8 cellular contexts compared by ENCODE assay signal in genomic region chr1:203765029-203765837, GRCh38. TPM values are rescaled to one million over a fixed set of nuclear protein-coding genes. Genes with fewer than 3 reads are reported as not detected.
DNase-seq lines count a peak whose midpoint lies in the region; ATAC-seq, FAIRE-seq and TF ChIP-seq lines count a peak whose summit lies in the region.

Gene LAX1 (plus strand): TSS chr1:203765183. CDS start chr1:203765566, 383 bp downstream.

- no peak within 1 kb of the TSS for H4K91ac ChIP-seq in H1 (replicated peaks; ENCODE audit: insufficient read length, low read length)

- peak; percentile 77 for TF ChIP-seq POLR2A in GM12891 (IDR thresholded peaks at IDR 0.05; ENCODE audit: low read depth, low read length)
- no peak for TF ChIP-seq POLR2A in H1 (IDR thresholded peaks at IDR 0.05; ENCODE audit: control extremely low read depth in 1 of 2, low read depth in 2 of 2, low read length in 2 of 2)

- H4K20me1 ChIP-seq in H1 (replicated peaks in 1 of 2; ENCODE audit: control insufficient read depth in 1 of 2, insufficient read depth in 2 of 2, low read length in 2 of 2) = no peaks in the 10 kb centered on the region

- no peak within 1 kb of the TSS; the same call in 1 of the 2 replicates for H4K8ac ChIP-seq in H1 (ENCODE audit: extremely low read depth, insufficient read depth, low read length)

- ATAC-seq in HG02885 (IDR thresholded peaks at IDR 0.05; ENCODE audit: poor library complexity, unreplicated experiment) (peak; percentile 82), HG03135 (IDR thresholded peaks at IDR 0.05; ENCODE audit: unreplicated experiment) (no peak)

- no peak within 1 kb of the TSS for H3K18ac ChIP-seq in H1 (ENCODE audit: extremely low read depth, low read length)

- H3K36me3 ChIP-seq in H1 (ENCODE audit: control insufficient read depth in 2 of 4, insufficient read depth in 4 of 4, low read length in 3 of 4) (no peaks in the 10 kb centered on the region), tibial artery (no peaks in the 10 kb centered on the region)

- TF ChIP-seq CTCF in H1 (IDR thresholded peaks at IDR 0.05; ENCODE audit: control extremely low read depth in 1 of 3, insufficient read depth in 1 of 3, low read depth in 1 of 3, low read length in 3 of 3) = no peak
- no peak for TF ChIP-seq CTCF in tibial artery (IDR thresholded peaks at IDR 0.05)

- no peak within 1 kb of the TSS for H2BK120ac ChIP-seq in H1 (replicated peaks; ENCODE audit: low read depth, low read length)

- POLR2A ChIA-PET in H1 (lab: Charles Lee; ENCODE audit: partially characterized antibody) = interaction anchor here (1.0 kb wide), 1 partner anchor 16 kb away, joined by 3 read pairs; no protein-coding TSS in a partner anchor

- no peak within 1 kb of the TSS for H2BK12ac ChIP-seq in H1 (ENCODE audit: low read depth, low read length)

- H3K4me3 ChIP-seq in H1 (ENCODE audit: extremely low read depth in 1 of 4, insufficient read depth in 2 of 4, low read depth in 3 of 4, low read length in 4 of 4) (no peak within 1 kb of the TSS), tibial artery (no peak within 1 kb of the TSS)

- TF ChIP-seq RAD21 in H1 (IDR thresholded peaks at IDR 0.05 in 1 of 2, conservative IDR thresholded peaks at IDR 0.05 in 1 of 2; ENCODE audit: low read depth in 2 of 2, low read length in 2 of 2) = no peak

- H2AK5ac ChIP-seq in H1 (ENCODE audit: low read depth, low read length) = no peak within 1 kb of the TSS

- no peak within 1 kb of the TSS for H3K56ac ChIP-seq in H1 (replicated peaks; ENCODE audit: insufficient read length, low read depth, low read length)

- no peak within 1 kb of the TSS for H3K23ac ChIP-seq in H1 (ENCODE audit: insufficient read length)

- H4K5ac ChIP-seq in H1 (ENCODE audit: insufficient read length, low read depth, low read length) = no peak within 1 kb of the TSS

- DNase-seq in GM12891 (ENCODE audit: insufficient read length, low spot score) (peak; percentile 56), H1 (ENCODE audit: low read depth in 1 of 2, low spot score in 2 of 2) (no peak), tibial artery (no peak), NCI-H1417 treated with DMSO at 0.1 percent for 48 hours (lab: John Stamatoyannopoulos, UW) (no peak)
- peak; percentile 74 for DNase-seq in activated CD4-positive, CD25-positive, alpha-beta regulatory T cell treated with anti-CD3 and anti-CD28 coated beads, Interleukin-2, amount 50 U/mL, for 16 hours (ENCODE audit: low read depth, low spot score)
- peak; percentile 69 to 85 for DNase-seq in stimulated activated CD8-positive, alpha-beta memory T cell treated with anti-CD3 and anti-CD28 coated beads, Interleukin-7, amount 100 ng/mL, for 4 hours (ENCODE audit: low read depth in 2 of 2)

- FAIRE-seq in GM12891 (lab: Jason Lieb, UNC) (peak; percentile 84), H1 (lab: Jason Lieb, UNC) (no peak)

- H2BK15ac ChIP-seq in H1 (ENCODE audit: low read length) = no peak within 1 kb of the TSS

- no peak within 1 kb of the TSS for H3K4ac ChIP-seq in H1 (replicated peaks; ENCODE audit: insufficient read length, low read depth, low read length)

- H3K27ac ChIP-seq in H1 (ENCODE audit: low read depth, low read length) = no peak within 1 kb of the TSS
- H3K27ac ChIP-seq in tibial artery = no peak within 1 kb of the TSS

- no peak within 1 kb of the TSS for H3K4me2 ChIP-seq in H1 (ENCODE audit: insufficient read depth in 1 of 2, low read depth in 2 of 2, low read length in 2 of 2)

- no peaks in the 10 kb centered on the region for H3K79me2 ChIP-seq in H1 (ENCODE audit: control insufficient read depth in 1 of 2, insufficient read depth in 2 of 2, low read length in 2 of 2)

- H3K9me3 ChIP-seq in H1 (ENCODE audit: insufficient read depth in 2 of 2, low read depth in 1 of 2, low read length in 1 of 2) = no peaks in the 10 kb centered on the region
- no peaks in the 10 kb centered on the region for H3K9me3 ChIP-seq in tibial artery

- CTCF ChIA-PET in H1 (lab: Charles Lee; ENCODE audit: partially characterized antibody) = interaction anchor here (1.1 kb wide), 1 partner anchor 63 kb away, joined by 4 read pairs; no protein-coding TSS in a partner anchor

- H3K9ac ChIP-seq in H1 (replicated peaks in 1 of 4; ENCODE audit: extremely low read depth in 1 of 4, low read depth in 3 of 4, low read length in 3 of 4) = no peak within 1 kb of the TSS

- H2BK5ac ChIP-seq in H1 (ENCODE audit: low read depth, low read length) = no peak within 1 kb of the TSS

- 89% methylated on average over 16 of the region's 16 CpGs; no CpG with 5 or more reads in 1 of the 2 experiments for WGBS in H1 (ENCODE audit: extremely low coverage in 1 of 2, insufficient coverage in 1 of 2, insufficient read length in 1 of 2, insufficient replicate concordance in 2 of 2, low coverage in 1 of 2, low lambda C conversion rate in 2 of 2, missing lambda C conversion rate in 1 of 2), 2 experiments

- no peak for TF ChIP-seq EP300 in H1 (IDR thresholded peaks at IDR 0.05; ENCODE audit: borderline replicate concordance in 1 of 2, low read depth in 2 of 2, low read length in 2 of 2)

- peak within 1 kb of the TSS; percentile 34; the same call in 1 of the 2 replicates for H2AFZ ChIP-seq in H1 (ENCODE audit: low read length)

- intact Hi-C loops in tibial artery (cut with DNase I; ENCODE audit: low total_unique reads) = no loop called here

- H3K23me2 ChIP-seq in H1 (ENCODE audit: low read depth, low read length) = no peaks in the 10 kb centered on the region

- H3K27me3 ChIP-seq in H1 (replicated peaks in 1 of 4; ENCODE audit: control insufficient read depth in 3 of 4, extremely low read depth in 1 of 4, insufficient read depth in 3 of 4, low read length in 3 of 4) (no peaks in the 10 kb centered on the region; a peak in 1 of 7 replicates), tibial artery (no peaks in the 10 kb centered on the region)

- H3K14ac ChIP-seq in H1 (ENCODE audit: insufficient read length) = no peak within 1 kb of the TSS

- H3K4me1 ChIP-seq in H1 (replicated peaks in 1 of 4; ENCODE audit: control insufficient read depth in 3 of 4, insufficient read depth in 4 of 4, low read length in 3 of 4) (no peaks in the 10 kb centered on the region), tibial artery (peaks cover 0 to 12% (median 7%) of the 10 kb centered on the region in 4 donors)

- no peaks in the 10 kb centered on the region for H3K79me1 ChIP-seq in H1 (ENCODE audit: low read depth, low read length)

- H2BK20ac ChIP-seq in H1 (ENCODE audit: low read length) = no peak within 1 kb of the TSS

TF ChIP-seq in GM12891, 5 proteins besides CTCF, POLR2A, EP300 and RAD21:
- peak; percentile 83 for TF ChIP-seq POLR2AphosphoS5 (IDR thresholded peaks at IDR 0.05; ENCODE audit: low read depth, low read length)
- TF ChIP-seq POU2F2 (IDR thresholded peaks at IDR 0.05; ENCODE audit: low read depth, low read length) = no peak; the same call in 1 of the 2 replicates
- no peak for TF ChIP-seq SPI1 (IDR thresholded peaks at IDR 0.05; ENCODE audit: low read depth, low read length)
- peak; percentile 85 for TF ChIP-seq TAF1 (IDR thresholded peaks at IDR 0.05; ENCODE audit: low read depth, low read length)
- no peak for TF ChIP-seq PAX5 (IDR thresholded peaks at IDR 0.05; ENCODE audit: insufficient read depth, low read length, severe bottlenecking)

RNA-seq across cellular contexts. Expression of gene LAX1, which starts in this region (rescaled TPM):
- 4.3 TPM for polyA plus RNA-seq in GM12891 (2012; ENCODE audit: low read depth, missing spikeins)
- 0.11 and 0.23 TPM in 2 replicates for total RNA-seq in H1 (2021; fragmentation: NEBNext Ultra II Directional; extraction: Animal tissue kit (Norgen Biotek cat#: 25700))
- polyA plus RNA-seq in H1 (2011; rRNA removed) = not detected in 2 replicates
- polyA plus RNA-seq in H1 (2011; cell fraction: cytosol; rRNA removed) = not detected
- polyA plus RNA-seq in H1 (2011; cell fraction: nucleus; rRNA removed) = not detected
- polyA plus RNA-seq in H1 (2012, experiment 1 of 2) = not detected in 4 replicates
- not detected for polyA plus RNA-seq in H1 (2012, experiment 2 of 2)
- polyA plus RNA-seq in H1 (2013, experiment 1 of 2) = not detected
- polyA plus RNA-seq in H1 (2013, experiment 2 of 2) = 0.02 TPM
- not detected in 2 replicates for polyA minus RNA-seq in H1 (2011; rRNA and poly(A)+ RNA removed)
- not detected for polyA minus RNA-seq in H1 (2011; cell fraction: cytosol; rRNA and poly(A)+ RNA removed)
- not detected for polyA minus RNA-seq in H1 (2011; cell fraction: nucleus; rRNA and poly(A)+ RNA removed)

Comparison
In these comparisons a context has a peak if more than half of its experiments do, and no peak if none do; other contexts are left out.
1. DNase-seq: peak in GM12891 (single experiment), activated CD4-positive, CD25-positive, alpha-beta regulatory T cell treated with anti-CD3 and anti-CD28 coated beads, Interleukin-2, amount 50 U/mL, for 16 hours (single experiment) and stimulated activated CD8-positive, alpha-beta memory T cell treated with anti-CD3 and anti-CD28 coated beads, Interleukin-7, amount 100 ng/mL, for 4 hours (2 of 2); none in H1 (0 of 2), tibial artery (0 of 2) and NCI-H1417 treated with DMSO at 0.1 percent for 48 hours (single experiment).